9 cellular contexts compared by ENCODE assay signal in the genomic region with DNA sequence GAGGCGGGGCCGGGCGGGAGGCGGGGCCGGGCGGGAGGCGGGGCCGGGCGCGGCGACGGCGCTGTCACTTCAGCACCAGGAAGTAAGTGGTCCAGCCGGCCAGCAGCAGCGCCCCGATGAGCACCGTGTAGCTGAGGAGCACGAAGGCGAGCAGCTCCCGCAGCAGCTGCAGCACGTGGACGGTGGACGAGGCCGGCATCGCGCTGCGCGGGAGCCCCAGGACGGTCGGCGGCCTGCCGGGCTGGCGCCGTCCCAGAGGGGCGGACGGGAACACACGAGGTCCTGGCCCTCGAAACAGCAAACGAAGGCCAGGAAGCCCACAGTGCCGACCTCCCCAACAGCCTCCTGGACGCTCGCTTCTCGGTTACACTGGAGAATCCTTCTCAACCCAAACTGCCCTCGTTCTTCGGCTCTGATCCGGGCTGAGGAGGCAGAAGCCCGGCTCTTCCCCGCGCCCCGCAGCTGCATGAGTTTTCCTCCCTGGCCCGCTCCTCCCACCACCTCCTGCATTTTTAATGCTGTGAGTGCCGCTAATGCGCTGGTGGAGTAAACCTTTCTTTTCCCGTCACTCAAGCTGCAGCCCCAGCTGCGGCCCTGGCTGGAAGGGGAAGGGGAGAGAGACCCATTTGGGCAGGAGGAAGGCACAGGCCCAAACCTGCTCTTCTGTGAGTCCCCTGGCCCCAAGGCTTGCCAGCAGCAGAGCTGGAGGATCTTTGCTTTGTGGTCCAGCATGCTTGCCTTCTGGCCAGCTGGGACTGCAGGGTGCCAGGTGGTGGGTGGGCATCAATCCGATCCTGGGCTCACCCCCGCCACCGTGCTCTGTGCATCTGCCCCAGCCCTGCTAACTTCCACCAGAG. TPM values are rescaled to one million over a fixed set of nuclear protein-coding genes. Genes with fewer than 3 reads are reported as not detected.
DNase-seq lines count a peak whose midpoint lies in the region; TF ChIP-seq lines count a peak whose summit lies in the region.
"Had no signal": no experiment of that assay in that cellular context is flagged by ENCODE, and none has a peak within 500 bp of the region (broad histone marks: within the 10 kb centered on the region; RNA-seq: fewer than 3 reads in every experiment).

No MANE protein-coding gene starts in this region.

- no peaks in the 10 kb centered on the region for H3K9me3 ChIP-seq in HUES6 (ENCODE audit: control insufficient read depth, insufficient read depth, low read depth, low read length)

- H3K4me1 Mint-ChIP-seq in Calu3 (ENCODE audit: low read depth, unreplicated experiment) = peaks cover 15% of the 10 kb centered on the region
- peaks cover 34% of the 10 kb centered on the region for H3K4me1 Mint-ChIP-seq in neural crest cell

- H3K9ac ChIP-seq in HUES6 (ENCODE audit: low read length) = no peak overlapping the region

- peaks cover 44% of the 10 kb centered on the region for H3K36me3 Mint-ChIP-seq in Calu3 (ENCODE audit: insufficient read depth, unreplicated experiment)
- H3K36me3 Mint-ChIP-seq in neural crest cell (ENCODE audit: low read depth) = no peaks in the 10 kb centered on the region

- H3K9me3 Mint-ChIP-seq in Calu3 (ENCODE audit: low read depth, unreplicated experiment) (no peaks in the 10 kb centered on the region), neural crest cell (no peaks in the 10 kb centered on the region)

- peaks cover 16% of the 10 kb centered on the region for H3K4me1 ChIP-seq in HUES6 (ENCODE audit: control insufficient read depth, insufficient read depth, low read length)

- no TSS peak for BruUV-seq in Calu3 (replicated peaks; lab: Mats Ljungman, UMichigan)

- TF ChIP-seq CTCF in Calu3 (IDR thresholded peaks at IDR 0.05; ENCODE audit: unreplicated experiment) (no peak), neural crest cell (conservative IDR thresholded peaks at IDR 0.05) (no peak)

- intact Hi-C loops in Calu3 (cut with micrococcal nuclease; ENCODE audit: unreplicated experiment) = no loop called here

- H3K27me3 Mint-ChIP-seq in Calu3 (ENCODE audit: unreplicated experiment) (no peaks in the 10 kb centered on the region), neural crest cell (ENCODE audit: low read depth) (no peaks in the 10 kb centered on the region)

- no peak for DNase-seq in Calu3
- DNase-seq in neural crest cell (ENCODE audit: low read depth, low spot score) = no peak
- no peak for DNase-seq in SW 1271 (lab: John Stamatoyannopoulos, UW)
- no peak for DNase-seq in OCI-M2 (lab: John Stamatoyannopoulos, UW; ENCODE audit: unreplicated experiment)
- no peak for DNase-seq in kidney tubule cell (ENCODE audit: low spot score)
- DNase-seq in NCI-H1105 treated with DMSO at 0.1 percent for 48 hours (lab: John Stamatoyannopoulos, UW) = no peak

- CTCF ChIA-PET in Calu3 (lab: Charles Lee) = interaction anchor here (0.6 to 0.7 kb wide), 3 partner anchors 235 to 1924 kb away, joined by 3 to 8 read pairs (median 4); partner anchors contain the start of gene SIRT4

- H3K36me3 ChIP-seq in HUES6 (ENCODE audit: control insufficient read depth, insufficient read depth, low read length) = peaks cover 32% of the 10 kb centered on the region

- H3K27ac ChIP-seq in HUES6 (ENCODE audit: low read depth, low read length) (no peak overlapping the region), cingulate gyrus (ENCODE audit: low read depth, low read length) (peak overlapping the region; percentile 19)

- no peak overlapping the region for H3K27ac Mint-ChIP-seq in Calu3 (ENCODE audit: unreplicated experiment)
- H3K27ac Mint-ChIP-seq in neural crest cell (ENCODE audit: unreplicated experiment) = no peak overlapping the region

- H3K4me3 Mint-ChIP-seq in Calu3 (ENCODE audit: low read depth, unreplicated experiment) (peak overlapping the region; percentile 99), neural crest cell (peak overlapping the region; percentile 98)

- 0 out of 2 replicates have a peak, but pooled peaks cover 4% of the 10 kb centered on the region for H3K27me3 ChIP-seq in HUES6 (ENCODE audit: control insufficient read depth, insufficient read depth, low read length)

- peak overlapping the region; percentile 56 for H3K4me3 ChIP-seq in HUES6 (ENCODE audit: low read depth, low read length)

RNA-seq across cellular contexts. Expression of gene DIABLO, which starts 0.7 kb away (rescaled TPM):
- total RNA-seq in Calu3 (2022) = 68.7 and 71.9 TPM in 2 replicates
- total RNA-seq in neural crest cell = 78.5 and 80.8 TPM in 2 replicates

RNA-seq across cellular contexts. Expression of gene B3GNT4, which starts 23.1 kb away (rescaled TPM):
- total RNA-seq in Calu3 (2022) (0.47 and 1.1 TPM in 2 replicates), neural crest cell (0.19 and 0.41 TPM in 2 replicates)

RNA-seq across cellular contexts. Expression of gene VPS33A, which starts 39.7 kb away (rescaled TPM):
- 18.9 and 22.9 TPM in 2 replicates for total RNA-seq in Calu3 (2022)
- total RNA-seq in neural crest cell = 40.7 and 41.0 TPM in 2 replicates

RNA-seq across cellular contexts. Expression of gene LRRC43, which starts 43.7 kb away (rescaled TPM):
- not detected in 2 replicates for total RNA-seq in Calu3 (2022)
- total RNA-seq in neural crest cell = 1.1 and 1.7 TPM in 2 replicates
- total RNA-seq: T-helper 1 cell treated with Interleukin-12 subunit alpha and Interleukin-12 subunit beta and Interleukin-4 antibody, amounts not matched to agents 30 ng/mL and 1 ng/mL, for 36 hours had no signal

RNA-seq across cellular contexts. Expression of gene IL31, which starts 52.6 kb away (rescaled TPM):
- total RNA-seq in Calu3 (2022) = not detected in 2 replicates
- not detected in 2 replicates for total RNA-seq in neural crest cell
- total RNA-seq: T-helper 1 cell treated with Interleukin-12 subunit alpha and Interleukin-12 subunit beta and Interleukin-4 antibody, amounts not matched to agents 30 ng/mL and 1 ng/mL, for 36 hours had no signal
